12 cellular contexts compared by ENCODE assay signal in genomic region chr5:56075361-56075760, GRCh38.
DNase-seq lines count a peak whose midpoint lies in the region; ATAC-seq and TF ChIP-seq lines count a peak whose summit lies in the region.
"Had no signal": no experiment of that assay in that cellular context is flagged by ENCODE, and none has a peak within 500 bp of the region (broad histone marks: within the 10 kb centered on the region; RNA-seq: fewer than 3 reads in every experiment).

No MANE protein-coding gene starts in this region.

- 62 to 63% methylated on average over 2 of the region's 2 CpGs for WGBS in tibial nerve, 2 donors

- no peak for TF ChIP-seq POLR2A in tibial nerve (IDR thresholded peaks at IDR 0.05)

- TF ChIP-seq CTCF in fibroblast of lung (conservative IDR thresholded peaks at IDR 0.05 in 1 of 2, IDR thresholded peaks at IDR 0.05 in 1 of 2; ENCODE audit: low read depth in 1 of 2, low read length in 2 of 2) (peak in 1 of 2 donors; percentile 5), mucosa of descending colon (IDR thresholded peaks at IDR 0.05) (no peak), tibial nerve (IDR thresholded peaks at IDR 0.05) (peak in 1 of 5 experiments; percentile 17), GM20000 (IDR thresholded peaks at IDR 0.05; ENCODE audit: extremely low read depth, missing control alignments) (no peak)

- DNase-seq in fibroblast of lung (ENCODE audit: low read depth in 2 of 2) (peak; percentile 45 to 96), mucosa of descending colon (peak in 1 of 3 donors; percentile 18), tibial nerve (ENCODE audit: low spot score in 2 of 2) (peak; percentile 40 to 74), GM20000 (ENCODE audit: low spot score) (no peak), NCI-H1105 (lab: John Stamatoyannopoulos, UW) (no peak)
- no peak for DNase-seq in activated T-cell treated with anti-CD3 and anti-CD28 coated beads, Interleukin-2, amount 50 U/mL, for 1 hour
- DNase-seq: activated CD4-positive, alpha-beta T cell treated with anti-CD3 and anti-CD28 coated beads for 48 hours; activated effector memory CD4-positive, alpha-beta T cell treated with Interleukin-2 at 50 U/mL for 16 hours; NCI-H2029 treated with DMSO at 0.1 percent for 48 hours; stimulated activated CD4-positive, alpha-beta T cell treated with anti-CD3 and anti-CD28 coated beads, Interleukin-4, amount 100 ng/mL, for 24 hours; T-helper 1 cell had no signal

- H3K79me2 ChIP-seq in fibroblast of lung (ENCODE audit: control insufficient read depth, insufficient read depth, low read length), result no peaks in the 10 kb centered on the region

- H3K9me3 ChIP-seq in fibroblast of lung (ENCODE audit: control insufficient read depth, insufficient read depth, low read depth, low read length) (no peaks in the 10 kb centered on the region), mucosa of descending colon (no peaks in the 10 kb centered on the region), tibial nerve (no peaks in the 10 kb centered on the region)

- H2AFZ ChIP-seq in fibroblast of lung (ENCODE audit: low read length), result no peak overlapping the region

- no peaks in the 10 kb centered on the region for H3K36me3 ChIP-seq in fibroblast of lung (ENCODE audit: control insufficient read depth, insufficient read depth, low read length)
- no peaks in the 10 kb centered on the region for H3K36me3 ChIP-seq in mucosa of descending colon (ENCODE audit: low read depth)
- no peaks in the 10 kb centered on the region for H3K36me3 ChIP-seq in tibial nerve

- no peaks in the 10 kb centered on the region for H4K20me1 ChIP-seq in fibroblast of lung (ENCODE audit: control insufficient read depth, extremely low read depth, insufficient read depth, low read length)

- H3K9ac ChIP-seq in fibroblast of lung (ENCODE audit: insufficient read depth, low read length), result no peak overlapping the region

- H3K4me2 ChIP-seq in fibroblast of lung (ENCODE audit: extremely low read depth, insufficient read depth, low read length), result peak overlapping the region; percentile 65

- H3K4me3 ChIP-seq in fibroblast of lung (replicated peaks in 1 of 4; ENCODE audit: control extremely low read depth in 1 of 4, insufficient read depth in 1 of 4, low read depth in 3 of 4, low read length in 4 of 4) (no peak overlapping the region), mucosa of descending colon (no peak overlapping the region), tibial nerve (no peak overlapping the region)

- H3K27me3 ChIP-seq in fibroblast of lung (ENCODE audit: control insufficient read depth, insufficient read depth, low read length) (no peaks in the 10 kb centered on the region), tibial nerve (no peaks in the 10 kb centered on the region)

- ATAC-seq in SK-N-SH treated with all-trans-retinoic acid at 6 μM for 48 hours (peak; percentile 30; the same call in 1 of the 3 replicates), mucosa of descending colon (peak; percentile 46)

- peaks cover 19% of the 10 kb centered on the region for H3K4me1 ChIP-seq in fibroblast of lung (ENCODE audit: control insufficient read depth, extremely low read depth, insufficient read depth, low read length)
- H3K4me1 ChIP-seq in mucosa of descending colon (ENCODE audit: low read depth), result no peaks in the 10 kb centered on the region
- H3K4me1 ChIP-seq in tibial nerve, result peaks cover 0 to 65% (median 16%) of the 10 kb centered on the region in 4 donors

- TF ChIP-seq EP300 in tibial nerve (IDR thresholded peaks at IDR 0.05), result peak; percentile 45 to 92

- intact Hi-C loops in mucosa of descending colon (cut with DNase I, micrococcal nuclease), result no loop called here

- H3K27ac ChIP-seq in fibroblast of lung (ENCODE audit: insufficient read depth, low read length), result no peak overlapping the region
- peak overlapping the region; percentile 40 to 79 (median 64) for H3K27ac ChIP-seq in tibial nerve

TF ChIP-seq in SK-N-SH treated with all-trans-retinoic acid at 6 μM for 48 hours, 23 proteins besides CTCF, POLR2A, EP300 and RAD21:
- TF ChIP-seq GLIS3 (CRISPR knock-in tag; IDR thresholded peaks at IDR 0.05) (no peak), TOX (CRISPR knock-in tag; IDR thresholded peaks at IDR 0.05; ENCODE audit: borderline replicate concordance) (no peak), ESRRG (CRISPR knock-in tag; IDR thresholded peaks at IDR 0.05) (no peak), BACH2 (CRISPR knock-in tag; IDR thresholded peaks at IDR 0.05; ENCODE audit: borderline replicate concordance) (no peak), ZNF8 (CRISPR knock-in tag; IDR thresholded peaks at IDR 0.05) (no peak), SNAI2 (CRISPR knock-in tag; IDR thresholded peaks at IDR 0.05) (no peak), RARB (CRISPR knock-in tag; IDR thresholded peaks at IDR 0.05) (no peak), ZNF70 (CRISPR knock-in tag; IDR thresholded peaks at IDR 0.05) (no peak), ZFP3 (CRISPR knock-in tag; IDR thresholded peaks at IDR 0.05) (no peak)
- TF ChIP-seq, protein P1, sequence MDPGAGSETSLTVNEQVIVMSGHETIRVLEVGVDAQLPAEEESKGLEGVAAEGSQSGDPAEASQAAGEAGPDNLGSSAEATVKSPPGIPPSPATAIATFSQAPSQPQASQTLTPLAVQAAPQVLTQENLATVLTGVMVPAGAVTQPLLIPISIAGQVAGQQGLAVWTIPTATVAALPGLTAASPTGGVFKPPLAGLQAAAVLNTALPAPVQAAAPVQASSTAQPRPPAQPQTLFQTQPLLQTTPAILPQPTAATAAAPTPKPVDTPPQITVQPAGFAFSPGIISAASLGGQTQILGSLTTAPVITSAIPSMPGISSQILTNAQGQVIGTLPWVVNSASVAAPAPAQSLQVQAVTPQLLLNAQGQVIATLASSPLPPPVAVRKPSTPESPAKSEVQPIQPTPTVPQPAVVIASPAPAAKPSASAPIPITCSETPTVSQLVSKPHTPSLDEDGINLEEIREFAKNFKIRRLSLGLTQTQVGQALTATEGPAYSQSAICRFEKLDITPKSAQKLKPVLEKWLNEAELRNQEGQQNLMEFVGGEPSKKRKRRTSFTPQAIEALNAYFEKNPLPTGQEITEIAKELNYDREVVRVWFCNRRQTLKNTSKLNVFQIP (CRISPR knock-in tag; IDR thresholded peaks at IDR 0.05; ENCODE audit: borderline replicate concordance, low read depth), result no peak

Comparison
In these comparisons a context has a peak if more than half of its experiments do, and no peak if none do; other contexts are left out.
1. DNase-seq: peak in fibroblast of lung (2 of 2) and tibial nerve (2 of 2); none in GM20000 (single experiment), NCI-H1105 (single experiment) and activated T-cell treated with anti-CD3 and anti-CD28 coated beads, Interleukin-2, amount 50 U/mL, for 1 hour (single experiment).